ENCODE assay signal across 8 cellular contexts in genomic region chr15:67241132-67241855, GRCh38. TPM values are rescaled to one million over a fixed set of nuclear protein-coding genes. Genes with fewer than 3 reads are reported as not detected.
DNase-seq lines count a peak whose midpoint lies in the region; ATAC-seq and FAIRE-seq lines count a peak whose summit lies in the region.

No MANE protein-coding gene starts in this region.

- peak overlapping the region in 1 of 3 donors; percentile 1 for H3K4me3 ChIP-seq in skeletal muscle tissue (ENCODE audit: low read length in 3 of 3)

- peaks cover 15 to 34% (median 21%) of the 10 kb centered on the region in 3 donors for H3K4me1 ChIP-seq in skeletal muscle tissue (ENCODE audit: control insufficient read depth in 3 of 3, insufficient read depth in 3 of 3, low read length in 3 of 3)

- H3K4me3 Mint-ChIP-seq in activated CD4-positive, alpha-beta T cell treated with anti-CD3 and anti-CD28 coated beads for 36 hours, result peak overlapping the region; percentile 30

- CTCF ChIA-PET in activated CD4-positive, alpha-beta T cell treated with anti-CD3 and anti-CD28 coated beads for 36 hours (lab: Charles Lee), result interaction anchor here (0.6 to 2.5 kb wide), 7 partner anchors 14 to 240 kb away, joined by 3 to 15 read pairs (median 6); partner anchors contain the start of genes AAGAB and IQCH

- no peak for FAIRE-seq in frontal cortex (lab: Jason Lieb, UNC)

- peak; percentile 86 for ATAC-seq in activated CD4-positive, alpha-beta T cell treated with anti-CD3 and anti-CD28 coated beads for 36 hours
- peak; percentile 69 for ATAC-seq in HG02763 (IDR thresholded peaks at IDR 0.05; ENCODE audit: unreplicated experiment)
- no peak for ATAC-seq in left lobe of liver

- peaks cover 22% of the 10 kb centered on the region for H3K36me3 Mint-ChIP-seq in activated CD4-positive, alpha-beta T cell treated with anti-CD3 and anti-CD28 coated beads for 36 hours (ENCODE audit: low read depth)

- peaks cover 52% of the 10 kb centered on the region for H3K4me1 Mint-ChIP-seq in activated CD4-positive, alpha-beta T cell treated with anti-CD3 and anti-CD28 coated beads for 36 hours

- no peaks in the 10 kb centered on the region for H3K9me3 ChIP-seq in skeletal muscle tissue (ENCODE audit: control insufficient read depth in 3 of 3, low read length in 3 of 3)

- peak overlapping the region; percentile 8 for H3K27ac ChIP-seq in skeletal muscle tissue (ENCODE audit: low read depth, low read length)

- H3K36me3 ChIP-seq in skeletal muscle tissue (ENCODE audit: control insufficient read depth in 3 of 3, insufficient read depth in 3 of 3, low read length in 3 of 3), result no peaks in the 10 kb centered on the region

- intact Hi-C loops in activated CD4-positive, alpha-beta T cell treated with anti-CD3 and anti-CD28 coated beads for 36 hours (cut with DNase I, micrococcal nuclease), result loop anchor here (1.0 to 10.0 kb wide), 13 partner anchors 13 to 600 kb away; partner anchors contain the start of genes AAGAB (in 2 of the 2), IQCH (in 2 of the 2), MAP2K5 (in 1 of the 2) and RNU6-1 (in 1 of the 2)

- no peak overlapping the region for H3K9ac ChIP-seq in skeletal muscle tissue (ENCODE audit: low read depth in 1 of 3, low read length in 3 of 3)

- POLR2A ChIA-PET in activated CD4-positive, alpha-beta T cell treated with anti-CD3 and anti-CD28 coated beads for 36 hours (lab: Charles Lee), result no interaction called here

- peaks cover under 1% of the 10 kb centered on the region for H3K9me3 Mint-ChIP-seq in activated CD4-positive, alpha-beta T cell treated with anti-CD3 and anti-CD28 coated beads for 36 hours (ENCODE audit: low read depth)

- H3K27me3 Mint-ChIP-seq in activated CD4-positive, alpha-beta T cell treated with anti-CD3 and anti-CD28 coated beads for 36 hours, result no peaks in the 10 kb centered on the region

- H3K27me3 ChIP-seq in skeletal muscle tissue (ENCODE audit: control insufficient read depth in 3 of 3, insufficient read depth in 3 of 3, low read length in 3 of 3), result no peaks in the 10 kb centered on the region

- peak overlapping the region; percentile 89 for H3K27ac Mint-ChIP-seq in activated CD4-positive, alpha-beta T cell treated with anti-CD3 and anti-CD28 coated beads for 36 hours

- DNase-seq in activated CD4-positive, alpha-beta T cell treated with anti-CD3 and anti-CD28 coated beads for 36 hours, result peak; percentile 62
- no peak for DNase-seq in activated CD4-positive, alpha-beta T cell treated with anti-CD3 and anti-CD28 coated beads for 1 hour
- DNase-seq in RPMI7951 (ENCODE audit: low read depth), result peak; percentile 51
- no peak for DNase-seq in left lobe of liver (ENCODE audit: low spot score)
- DNase-seq in frontal cortex (ENCODE audit: low spot score in 2 of 2), result no peak
- DNase-seq in NCI-H2227 (lab: John Stamatoyannopoulos, UW; ENCODE audit: unreplicated experiment), result no peak

RNA-seq across cellular contexts. Expression of gene AAGAB, which starts 13.2 kb away (rescaled TPM):
- total RNA-seq in activated CD4-positive, alpha-beta T cell treated with anti-CD3 and anti-CD28 coated beads for 36 hours, result 10 to 100 TPM; 43.9 to 48.6 TPM
- 64.2 and 78.8 TPM in 2 replicates for total RNA-seq in RPMI7951 (2014; rRNA removed; shearing (Covaris generic))
- total RNA-seq in skeletal muscle tissue, result 13.6 TPM
- total RNA-seq in left lobe of liver, result 12.4 TPM
- total RNA-seq in frontal cortex, result 40.4 TPM

RNA-seq across cellular contexts. Expression of gene IQCH, which starts 13.3 kb away (rescaled TPM):
- total RNA-seq in activated CD4-positive, alpha-beta T cell treated with anti-CD3 and anti-CD28 coated beads for 36 hours, result 1 to 10 TPM; 1.8 to 2.1 TPM
- total RNA-seq in RPMI7951 (2014; rRNA removed; shearing (Covaris generic)), result 7.0 and 11.5 TPM in 2 replicates
- 3.1 TPM for total RNA-seq in skeletal muscle tissue
- 1.4 TPM for total RNA-seq in left lobe of liver
- 2.9 TPM for total RNA-seq in frontal cortex

Comparison
In these comparisons a context has a peak if more than half of its experiments do, and no peak if none do; other contexts are left out.
1. DNase-seq: peak in activated CD4-positive, alpha-beta T cell treated with anti-CD3 and anti-CD28 coated beads for 36 hours (single experiment) and RPMI7951 (single experiment); none in activated CD4-positive, alpha-beta T cell treated with anti-CD3 and anti-CD28 coated beads for 1 hour (single experiment), left lobe of liver (single experiment), frontal cortex (0 of 2) and NCI-H2227 (single experiment).